16 cellular contexts compared by ENCODE assay signal in genomic region chr10:8063128-8063908, GRCh38. TPM values are rescaled to one million over a fixed set of nuclear protein-coding genes. Genes with fewer than 3 reads are reported as not detected.
DNase-seq lines count a peak whose midpoint lies in the region; ATAC-seq, FAIRE-seq and TF ChIP-seq lines count a peak whose summit lies in the region.
"Had no signal": no experiment of that assay in that cellular context is flagged by ENCODE, and none has a peak within 500 bp of the region (broad histone marks: within the 10 kb centered on the region; RNA-seq: fewer than 3 reads in every experiment).

No MANE protein-coding gene starts in this region.

- no peaks in the 10 kb centered on the region for H4K20me1 ChIP-seq in keratinocyte (ENCODE audit: control insufficient read depth, extremely low read depth, insufficient read depth, low read length)

- peaks cover 20 to 41% of the 10 kb centered on the region in 2 experiments for H3K36me3 ChIP-seq in keratinocyte (ENCODE audit: control insufficient read depth in 2 of 2, extremely low read depth in 1 of 2, insufficient read depth in 2 of 2, low read length in 2 of 2)
- no peaks in the 10 kb centered on the region for H3K36me3 ChIP-seq in pancreas
- H3K36me3 ChIP-seq: esophagus squamous epithelium, tibial nerve had no signal

- H3K4me3 Mint-ChIP-seq in activated naive CD4-positive, alpha-beta T cell treated with anti-CD3 and anti-CD28 coated beads, Interleukin-2, amount 50 U/mL, for 24 hours: no peak overlapping the region
- peak overlapping the region; percentile 15 for H3K4me3 Mint-ChIP-seq in activated CD8-positive, alpha-beta T cell treated with anti-CD3 and anti-CD28 coated beads for 36 hours
- H3K4me3 Mint-ChIP-seq in stimulated activated effector memory CD8-positive, alpha-beta T cell treated with anti-CD3 and anti-CD28 coated beads, Interleukin-12 subunit alpha, Interleukin-12 subunit beta, amount 100 ng/mL, for 72 hours: peak overlapping the region; percentile 81

- H3K27me3 ChIP-seq in keratinocyte (ENCODE audit: control insufficient read depth, extremely low read depth, insufficient read depth, low read length) (no peaks in the 10 kb centered on the region), pancreas (peaks cover 0 to 20% (median 5%) of the 10 kb centered on the region in 4 donors)

- H3K9me3 ChIP-seq in keratinocyte (ENCODE audit: control insufficient read depth, low read depth, low read length): no peaks in the 10 kb centered on the region
- no peaks in the 10 kb centered on the region for H3K9me3 ChIP-seq in pancreas
- H3K9me3 ChIP-seq: esophagus squamous epithelium, tibial nerve had no signal

- DNase-seq in activated naive CD4-positive, alpha-beta T cell (lab: John Stamatoyannopoulos, UW): no peak
- DNase-seq in activated CD8-positive, alpha-beta T cell treated with anti-CD3 and anti-CD28 coated beads for 36 hours: no peak
- DNase-seq in keratinocyte (ENCODE audit: low read depth, low spot score) (no peak), SHP77 (lab: John Stamatoyannopoulos, UW) (no peak), pancreas (no peak), NCI-H1417 treated with DMSO at 0.1 percent for 48 hours (lab: John Stamatoyannopoulos, UW) (no peak)
- DNase-seq in stimulated activated effector memory CD8-positive, alpha-beta T cell treated with anti-CD3 and anti-CD28 coated beads, Interleukin-12 subunit alpha, Interleukin-12 subunit beta, amount 100 ng/mL, for 72 hours (ENCODE audit: low spot score in 2 of 2): no peak
- DNase-seq: amniotic stem cell, DMS153, esophagus squamous epithelium, NCI-H187, NCI-H69 had no signal

- H3K36me3 Mint-ChIP-seq in activated naive CD4-positive, alpha-beta T cell treated with anti-CD3 and anti-CD28 coated beads, Interleukin-2, amount 50 U/mL, for 24 hours: peaks cover 25% of the 10 kb centered on the region
- H3K36me3 Mint-ChIP-seq in activated CD8-positive, alpha-beta T cell treated with anti-CD3 and anti-CD28 coated beads for 36 hours (ENCODE audit: low read depth): peaks cover 91% of the 10 kb centered on the region
- peaks cover 100% of the 10 kb centered on the region for H3K36me3 Mint-ChIP-seq in stimulated activated effector memory CD8-positive, alpha-beta T cell treated with anti-CD3 and anti-CD28 coated beads, Interleukin-12 subunit alpha, Interleukin-12 subunit beta, amount 100 ng/mL, for 72 hours

- intact Hi-C loops in activated CD8-positive, alpha-beta T cell treated with anti-CD3 and anti-CD28 coated beads for 36 hours (cut with micrococcal nuclease): no loop called here
- intact Hi-C loops in pancreas (cut with DNase I): no loop called here

- no peak for FAIRE-seq in keratinocyte (lab: Jason Lieb, UNC)
- no peak for FAIRE-seq in pancreas (lab: Jason Lieb, UNC)
- FAIRE-seq: RCC 7860 had no signal

- H3K9me3 Mint-ChIP-seq in activated naive CD4-positive, alpha-beta T cell treated with anti-CD3 and anti-CD28 coated beads, Interleukin-2, amount 50 U/mL, for 24 hours: no peaks in the 10 kb centered on the region
- H3K9me3 Mint-ChIP-seq in activated CD8-positive, alpha-beta T cell treated with anti-CD3 and anti-CD28 coated beads for 36 hours: no peaks in the 10 kb centered on the region
- no peaks in the 10 kb centered on the region for H3K9me3 Mint-ChIP-seq in stimulated activated effector memory CD8-positive, alpha-beta T cell treated with anti-CD3 and anti-CD28 coated beads, Interleukin-12 subunit alpha, Interleukin-12 subunit beta, amount 100 ng/mL, for 72 hours

- TF ChIP-seq CTCF in activated CD8-positive, alpha-beta T cell treated with anti-CD3 and anti-CD28 coated beads for 36 hours (IDR thresholded peaks at IDR 0.05): no peak
- TF ChIP-seq CTCF in keratinocyte (optimal IDR thresholded peaks at IDR 0.05 in 1 of 3, IDR thresholded peaks at IDR 0.05 in 1 of 3, conservative IDR thresholded peaks at IDR 0.05 in 1 of 3; ENCODE audit: extremely low read depth in 1 of 3, insufficient read depth in 2 of 3, low read length in 3 of 3) (no peak), pancreas (IDR thresholded peaks at IDR 0.05) (no peak)

- dilution Hi-C loops in keratinocyte (cut with MboI; ENCODE audit: extremely low pct_ligation_motif_present, low sequenced_read_pairs): no loop called here

- H3K4me3 ChIP-seq in keratinocyte (ENCODE audit: control insufficient read depth in 2 of 3, extremely low read depth in 1 of 3, insufficient read depth in 2 of 3, low read depth in 1 of 3, low read length in 3 of 3) (peak overlapping the region in 2 of 3 experiments; percentile 30 to 35), pancreas (no peak overlapping the region)
- H3K4me3 ChIP-seq: esophagus squamous epithelium, tibial nerve had no signal

- H2AFZ ChIP-seq in keratinocyte (ENCODE audit: control insufficient read depth, low read length): no peak overlapping the region

- CTCF ChIA-PET in activated CD8-positive, alpha-beta T cell treated with anti-CD3 and anti-CD28 coated beads for 36 hours (lab: Charles Lee): no interaction called here

- H3K27ac ChIP-seq in keratinocyte (ENCODE audit: control insufficient read depth, insufficient read depth, low read length) (no peak overlapping the region), pancreas (no peak overlapping the region)
- H3K27ac ChIP-seq: esophagus squamous epithelium, tibial nerve had no signal

- H3K27ac Mint-ChIP-seq in activated naive CD4-positive, alpha-beta T cell treated with anti-CD3 and anti-CD28 coated beads, Interleukin-2, amount 50 U/mL, for 24 hours: peak overlapping the region; percentile 79
- peak overlapping the region; percentile 98 for H3K27ac Mint-ChIP-seq in activated CD8-positive, alpha-beta T cell treated with anti-CD3 and anti-CD28 coated beads for 36 hours
- H3K27ac Mint-ChIP-seq in stimulated activated effector memory CD8-positive, alpha-beta T cell treated with anti-CD3 and anti-CD28 coated beads, Interleukin-12 subunit alpha, Interleukin-12 subunit beta, amount 100 ng/mL, for 72 hours: peak overlapping the region; percentile 95

- WGBS in pancreas, 2 donors: 27 to 35% methylated on average over 15 of the region's 15 CpGs

- no peaks in the 10 kb centered on the region for H3K27me3 Mint-ChIP-seq in activated naive CD4-positive, alpha-beta T cell treated with anti-CD3 and anti-CD28 coated beads, Interleukin-2, amount 50 U/mL, for 24 hours
- H3K27me3 Mint-ChIP-seq in activated CD8-positive, alpha-beta T cell treated with anti-CD3 and anti-CD28 coated beads for 36 hours: no peaks in the 10 kb centered on the region

- H3K79me2 ChIP-seq in keratinocyte (ENCODE audit: control insufficient read depth, insufficient read depth, low read length): peaks cover 63% of the 10 kb centered on the region

- no peak for ATAC-seq in activated CD8-positive, alpha-beta T cell treated with anti-CD3 and anti-CD28 coated beads for 36 hours
- ATAC-seq in stimulated activated effector memory CD8-positive, alpha-beta T cell treated with anti-CD3 and anti-CD28 coated beads, Interleukin-12 subunit alpha, Interleukin-12 subunit beta, amount 100 ng/mL, for 72 hours: no peak
- ATAC-seq in pancreas: no peak

- H3K4me1 Mint-ChIP-seq in activated naive CD4-positive, alpha-beta T cell treated with anti-CD3 and anti-CD28 coated beads, Interleukin-2, amount 50 U/mL, for 24 hours: peaks cover 89% of the 10 kb centered on the region
- H3K4me1 Mint-ChIP-seq in activated CD8-positive, alpha-beta T cell treated with anti-CD3 and anti-CD28 coated beads for 36 hours (ENCODE audit: low read depth): peaks cover 89% of the 10 kb centered on the region
- H3K4me1 Mint-ChIP-seq in stimulated activated effector memory CD8-positive, alpha-beta T cell treated with anti-CD3 and anti-CD28 coated beads, Interleukin-12 subunit alpha, Interleukin-12 subunit beta, amount 100 ng/mL, for 72 hours: peaks cover 90% of the 10 kb centered on the region

- peak overlapping the region; percentile 95 for H3K4me2 ChIP-seq in keratinocyte (ENCODE audit: control insufficient read depth, extremely low read depth, insufficient read depth, low read depth, low read length)

- H3K4me1 ChIP-seq in keratinocyte (ENCODE audit: control insufficient read depth, extremely low read depth, insufficient read depth, low read length) (peaks cover 81% of the 10 kb centered on the region), pancreas (no peaks in the 10 kb centered on the region)

- POLR2A ChIA-PET in activated CD8-positive, alpha-beta T cell treated with anti-CD3 and anti-CD28 coated beads for 36 hours (lab: Charles Lee): interaction anchor here (0.7 kb wide), 1 partner anchor 59 kb away, joined by 3 read pairs; no protein-coding TSS in a partner anchor

- no peaks in the 10 kb centered on the region for H3K9me1 ChIP-seq in keratinocyte (ENCODE audit: control insufficient read depth, extremely low read depth, insufficient read depth, low read length)

- peak overlapping the region; percentile 35 for H3K9ac ChIP-seq in keratinocyte (ENCODE audit: control insufficient read depth, extremely low read depth, insufficient read depth, low read length)

RNA-seq across cellular contexts. Expression of gene GATA3, which starts 8.8 kb away (rescaled TPM):
- 10 to 100 TPM; 24.4 to 27.2 TPM for total RNA-seq in activated CD8-positive, alpha-beta T cell treated with anti-CD3 and anti-CD28 coated beads for 36 hours
- 1.7 to 7.7 TPM (median 4.0 TPM) in 3 replicates for polyA plus RNA-seq in keratinocyte
- polyA plus RNA-seq in keratinocyte (2011; ENCODE audit: low read depth): 13.3 TPM
- 4.7 and 5.3 TPM in 2 replicates for polyA plus RNA-seq in keratinocyte (2011; cell fraction: cytosol; rRNA removed)
- polyA plus RNA-seq in keratinocyte (2011; cell fraction: nucleus; rRNA removed): 15.8 and 15.9 TPM in 2 replicates
- polyA plus RNA-seq in keratinocyte (2012; ENCODE audit: low replicate concordance): 20.8 and 33.0 TPM in 2 replicates
- 1.0 to 7.4 TPM (median 1.9 TPM) in 3 replicates for polyA minus RNA-seq in keratinocyte
- polyA minus RNA-seq in keratinocyte (2011; cell fraction: cytosol; rRNA and poly(A)+ RNA removed): 4.4 TPM
- 5.5 and 5.8 TPM in 2 replicates for polyA minus RNA-seq in keratinocyte (2011; cell fraction: nucleus; rRNA and poly(A)+ RNA removed)
- total RNA-seq in pancreas: under 1 TPM in 4 of 6 donors, not detected in 2; 0.12 to 0.38 (median 0.32) TPM
- under 1 TPM; 0.11 to 0.14 TPM for polyA plus RNA-seq in pancreas
- total RNA-seq: LHCN-M2 had no signal

Comparison
In these comparisons a context has a peak if more than half of its experiments do, and no peak if none do; other contexts are left out.
1. H3K4me3 ChIP-seq: peak in keratinocyte (2 of 3); none in pancreas (0 of 4).
2. RNA of gene GATA3, which starts 8.8 kb away (total RNA-seq): 24.4 to 27.2 TPM in activated CD8-positive, alpha-beta T cell treated with anti-CD3 and anti-CD28 coated beads for 36 hours; 0.12 to 0.38 TPM in pancreas; every median in the first group is over 10 times any median in the second.
3. Peak in every context shown above with its lines, with median percentiles within 50 percentile points of each other: H3K27ac Mint-ChIP-seq.